ENCODE assay signal across 8 cellular contexts in the genomic region with DNA sequence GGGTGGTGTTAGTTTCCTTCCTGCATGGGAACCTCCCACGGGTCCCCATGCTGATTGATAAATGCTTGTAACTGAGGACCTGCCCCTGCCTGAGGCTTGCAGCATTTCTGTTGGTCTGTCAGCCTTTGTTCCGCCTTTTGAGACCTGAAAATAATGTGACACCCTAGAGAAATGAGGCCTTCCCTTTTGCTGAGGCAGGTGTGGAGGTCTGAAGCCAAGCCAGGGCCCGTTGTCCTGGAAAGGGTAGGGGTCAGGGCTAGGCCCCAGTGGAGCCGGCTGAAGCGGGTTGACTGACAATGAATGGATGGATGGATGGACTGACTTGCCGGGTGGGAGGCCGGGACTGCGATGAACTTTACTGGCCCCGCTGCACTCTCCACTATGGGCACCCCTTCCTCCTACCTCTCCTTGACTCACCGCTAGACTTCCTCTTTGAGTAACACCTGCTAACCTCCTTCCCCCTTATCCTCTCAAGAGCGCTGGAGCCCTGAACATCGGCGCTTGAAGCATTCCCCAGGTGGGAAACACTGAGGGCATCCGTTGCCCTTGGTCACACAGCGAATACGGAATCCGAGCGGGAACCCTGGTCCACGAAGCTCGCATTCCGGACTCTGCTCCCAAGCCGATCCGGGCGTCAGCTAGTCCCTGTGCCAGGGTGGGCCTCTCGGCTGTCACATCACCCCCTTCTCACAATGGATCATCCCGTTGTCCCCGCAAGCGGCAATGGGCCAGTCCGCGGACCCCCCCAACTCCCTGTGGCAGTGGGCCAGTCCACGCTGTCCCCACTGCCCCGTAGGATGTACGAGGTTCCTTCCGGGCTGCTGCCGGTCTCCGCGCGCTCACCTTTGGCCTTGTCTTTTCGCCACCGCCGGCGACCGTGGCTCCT. TPM values are rescaled to one million over a fixed set of nuclear protein-coding genes. Genes with fewer than 3 reads are reported as not detected.
DNase-seq lines count a peak whose midpoint lies in the region; ATAC-seq and TF ChIP-seq lines count a peak whose summit lies in the region.

No MANE protein-coding gene starts in this region.

- no peak for TF ChIP-seq POLR2A in vagina (IDR thresholded peaks at IDR 0.05)

- peaks cover 21% of the 10 kb centered on the region for H3K27me3 Mint-ChIP-seq in glutamatergic neuron (ENCODE audit: unreplicated experiment)

- peak overlapping the region; percentile 94 for H3K4me2 ChIP-seq in parathyroid adenoma (ENCODE audit: low read length)

- intact Hi-C loops in vagina (cut with DNase I): no loop called here

- TF ChIP-seq CTCF in glutamatergic neuron (IDR thresholded peaks at IDR 0.05; ENCODE audit: partially characterized antibody, unreplicated experiment): no peak
- TF ChIP-seq CTCF in parathyroid adenoma (IDR thresholded peaks at IDR 0.05): no peak
- no peak for TF ChIP-seq CTCF in vagina (IDR thresholded peaks at IDR 0.05)

- H3K36me3 ChIP-seq in parathyroid adenoma (ENCODE audit: control insufficient read depth, insufficient read depth, low read length) (no peaks in the 10 kb centered on the region), vagina (no peaks in the 10 kb centered on the region)

- H3K27ac Mint-ChIP-seq in glutamatergic neuron (ENCODE audit: unreplicated experiment): peak overlapping the region; percentile 95

- peaks cover 10% of the 10 kb centered on the region for H3K4me1 ChIP-seq in parathyroid adenoma
- H3K4me1 ChIP-seq in vagina: peaks cover 40% of the 10 kb centered on the region

- H3K79me2 ChIP-seq in parathyroid adenoma: peaks cover 5% of the 10 kb centered on the region

- DNase-seq in NOMO-1 treated with DMSO at 0.1 percent for 48 hours (lab: John Stamatoyannopoulos, UW; ENCODE audit: unreplicated experiment): peak; percentile 46
- DNase-seq in activated effector memory CD4-positive, alpha-beta T cell treated with anti-CD3 and anti-CD28 coated beads, Interleukin-2, amount 50 U/mL, for 16 hours: peak; percentile 85
- DNase-seq in glutamatergic neuron: peak; percentile 80
- DNase-seq in vagina (ENCODE audit: extremely low spot score in 2 of 2): no peak
- no peak for DNase-seq in HuH-7 (ENCODE audit: low spot score)

- peak overlapping the region; percentile 12 for H3K9ac ChIP-seq in parathyroid adenoma

- H3K27me3 ChIP-seq in parathyroid adenoma (ENCODE audit: control insufficient read depth, insufficient read depth, low read length): no peaks in the 10 kb centered on the region
- H3K27me3 ChIP-seq in vagina: peaks cover 7% of the 10 kb centered on the region

- H2AFZ ChIP-seq in parathyroid adenoma: peak overlapping the region; percentile 96

- H3K4me3 ChIP-seq in parathyroid adenoma (ENCODE audit: low read depth, low read length) (peak overlapping the region; percentile 79), vagina (peak overlapping the region; percentile 50 to 57)

- H3K27ac ChIP-seq in parathyroid adenoma (peak overlapping the region; percentile 43), vagina (peak overlapping the region; percentile 42)

- no peaks in the 10 kb centered on the region for H3K36me3 Mint-ChIP-seq in glutamatergic neuron (ENCODE audit: unreplicated experiment)

- H3K4me3 Mint-ChIP-seq in glutamatergic neuron (ENCODE audit: unreplicated experiment): peak overlapping the region; percentile 98

- peaks cover 18% of the 10 kb centered on the region for H3K9me3 Mint-ChIP-seq in glutamatergic neuron (ENCODE audit: unreplicated experiment)

- no peaks in the 10 kb centered on the region for H3K9me3 ChIP-seq in parathyroid adenoma (ENCODE audit: control insufficient read depth, low read length)
- no peaks in the 10 kb centered on the region for H3K9me3 ChIP-seq in vagina

- peaks cover 34% of the 10 kb centered on the region for H3K4me1 Mint-ChIP-seq in glutamatergic neuron (ENCODE audit: low read depth, unreplicated experiment)

- ATAC-seq in GM18867 (IDR thresholded peaks at IDR 0.05; ENCODE audit: unreplicated experiment) (peak; percentile 33), HG02884 (IDR thresholded peaks at IDR 0.05; ENCODE audit: unreplicated experiment) (peak; percentile 24)

RNA-seq across cellular contexts. Expression of a gene that starts 4.4 kb away (rescaled TPM):
- total RNA-seq in glutamatergic neuron (ENCODE audit: unreplicated experiment) (39.0 TPM), vagina (102 TPM)

RNA-seq across cellular contexts. Expression of a gene that starts 19.9 kb away (rescaled TPM):
- not detected for total RNA-seq in glutamatergic neuron (ENCODE audit: unreplicated experiment)
- total RNA-seq in vagina: 2.9 TPM

RNA-seq across cellular contexts. Expression of a gene that starts 32.7 kb away (rescaled TPM):
- total RNA-seq in glutamatergic neuron (ENCODE audit: unreplicated experiment) (2.8 TPM), vagina (106 TPM)

Comparison
In these comparisons a context has a peak if more than half of its experiments do, and no peak if none do; other contexts are left out.
1. DNase-seq: peak in NOMO-1 treated with DMSO at 0.1 percent for 48 hours (single experiment), activated effector memory CD4-positive, alpha-beta T cell treated with anti-CD3 and anti-CD28 coated beads, Interleukin-2, amount 50 U/mL, for 16 hours (single experiment) and glutamatergic neuron (single experiment); none in vagina (0 of 2) and HuH-7 (single experiment).
2. RNA of a gene that starts 32.7 kb away (total RNA-seq): 106 TPM in vagina (single experiment); 2.8 TPM in glutamatergic neuron (single experiment); every median in the first group is over 10 times any median in the second.